9 cellular contexts compared by ENCODE assay signal in the genomic region with DNA sequence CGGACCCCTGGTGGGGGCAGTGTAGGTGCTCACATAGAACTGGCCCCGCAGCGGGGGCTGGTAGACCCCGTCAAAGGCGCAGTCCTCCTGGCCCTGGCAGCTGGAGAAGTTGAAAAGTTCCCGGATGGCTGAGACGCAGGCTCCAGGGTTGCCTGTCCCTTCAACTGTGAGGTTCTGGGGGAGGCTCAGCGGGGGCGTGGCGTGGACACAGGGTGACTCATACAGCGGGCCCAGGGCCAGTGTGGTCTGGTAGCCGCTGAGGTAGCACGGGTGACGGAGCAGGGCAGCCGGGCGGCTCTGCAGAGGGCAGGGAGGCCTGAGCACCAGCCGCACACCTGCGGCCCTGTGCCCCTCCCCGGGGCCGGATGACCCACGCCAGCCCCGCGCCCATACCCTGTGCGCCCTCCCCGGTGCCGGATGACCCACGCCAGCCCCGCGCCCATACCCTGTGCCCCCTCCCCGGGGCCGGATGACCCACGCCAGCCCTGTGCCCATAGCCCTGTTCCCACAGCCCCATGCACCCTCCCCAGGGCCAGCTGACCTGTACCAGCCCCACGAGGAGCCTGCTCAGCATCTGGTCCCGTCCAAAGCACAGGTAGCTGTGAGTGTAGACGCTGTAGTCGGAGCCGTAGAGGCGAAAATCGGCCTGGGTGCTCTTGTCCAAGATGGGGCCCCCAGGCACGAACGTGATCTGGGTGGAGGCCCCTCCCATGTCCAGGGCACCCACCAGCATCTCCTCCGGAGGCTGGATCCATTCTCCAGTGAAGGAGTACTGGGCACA. TPM values are rescaled to one million over a fixed set of nuclear protein-coding genes. Genes with fewer than 3 reads are reported as not detected.
A peak's percentile ranks its signal among the peaks of the same experiment; 100 is the strongest.
DNase-seq lines count a peak whose midpoint lies in the region; ATAC-seq, FAIRE-seq and TF ChIP-seq lines count a peak whose summit lies in the region.
"Had no signal": no experiment of that assay in that cellular context is flagged by ENCODE, and none has a peak within 500 bp of the region (broad histone marks: within the 10 kb centered on the region; RNA-seq: fewer than 3 reads in every experiment).

No MANE protein-coding gene starts in this region.

- no peak overlapping the region for H3K27ac Mint-ChIP-seq in naive thymus-derived CD4-positive, alpha-beta T cell

- H3K4me1 ChIP-seq in naive thymus-derived CD4-positive, alpha-beta T cell (ENCODE audit: control insufficient read depth in 2 of 2, insufficient read depth in 2 of 2, low read length in 2 of 2) = no peaks in the 10 kb centered on the region

- no peaks in the 10 kb centered on the region for H3K36me3 Mint-ChIP-seq in naive thymus-derived CD4-positive, alpha-beta T cell

- peak; percentile 39 for ATAC-seq in naive thymus-derived CD4-positive, alpha-beta T cell

- DNase-seq in AG10803 (ENCODE audit: low read depth) (peak; percentile 69), NCI-H2196 treated with DMSO at 0.1 percent for 48 hours (lab: John Stamatoyannopoulos, UW; ENCODE audit: unreplicated experiment) (peak; percentile 42), dermis blood vessel endothelial cell (peak; percentile 82), NCI-H2107 (lab: John Stamatoyannopoulos, UW) (no peak), GM12891 (ENCODE audit: insufficient read length, low spot score) (no peak), WERI-Rb-1 (no peak), NCI-H2171 (lab: John Stamatoyannopoulos, UW) (no peak)
- no peak for DNase-seq in naive thymus-derived CD4-positive, alpha-beta T cell

- H3K27me3 Mint-ChIP-seq in naive thymus-derived CD4-positive, alpha-beta T cell = peaks cover 0 to 5% (median 0%) of the 10 kb centered on the region in 5 donors

- no peak overlapping the region for H3K4me3 Mint-ChIP-seq in naive thymus-derived CD4-positive, alpha-beta T cell

- H3K36me3 ChIP-seq in naive thymus-derived CD4-positive, alpha-beta T cell (ENCODE audit: control insufficient read depth in 2 of 3, insufficient read depth in 3 of 3, low read length in 3 of 3) = no peaks in the 10 kb centered on the region
- no peaks in the 10 kb centered on the region for H3K36me3 ChIP-seq in WERI-Rb-1

- intact Hi-C loops in naive thymus-derived CD4-positive, alpha-beta T cell (cut with micrococcal nuclease) = no loop called here

- no peaks in the 10 kb centered on the region for H3K27me3 ChIP-seq in naive thymus-derived CD4-positive, alpha-beta T cell (ENCODE audit: control insufficient read depth in 2 of 2, insufficient read depth in 2 of 2, low read length in 2 of 2)
- H3K27me3 ChIP-seq in WERI-Rb-1 (ENCODE audit: insufficient read depth, low read depth, severe bottlenecking) = no peaks in the 10 kb centered on the region

- no peak for FAIRE-seq in GM12891 (lab: Jason Lieb, UNC)
- FAIRE-seq: keratinocyte had no signal

- TF ChIP-seq CTCF in AG10803 (conservative IDR thresholded peaks at IDR 0.05; ENCODE audit: low read length) (no peak), WERI-Rb-1 (IDR thresholded peaks at IDR 0.05; ENCODE audit: low read depth, low read length) (no peak)

- H3K4me3 ChIP-seq in AG10803 (ENCODE audit: low read length) = no peak overlapping the region
- H3K4me3 ChIP-seq in naive thymus-derived CD4-positive, alpha-beta T cell (ENCODE audit: low read length) = no peak overlapping the region
- H3K4me3 ChIP-seq in WERI-Rb-1 (ENCODE audit: low read depth, low read length) = no peak overlapping the region

- no peaks in the 10 kb centered on the region for H3K9me3 ChIP-seq in naive thymus-derived CD4-positive, alpha-beta T cell (ENCODE audit: control insufficient read depth in 2 of 3, low read length in 3 of 3)
- no peaks in the 10 kb centered on the region for H3K9me3 ChIP-seq in WERI-Rb-1 (ENCODE audit: severe bottlenecking)

- CTCF ChIA-PET in naive thymus-derived CD4-positive, alpha-beta T cell (lab: Charles Lee) = no interaction called here

- H3K9me3 Mint-ChIP-seq in naive thymus-derived CD4-positive, alpha-beta T cell = no peaks in the 10 kb centered on the region

- H3K4me1 Mint-ChIP-seq in naive thymus-derived CD4-positive, alpha-beta T cell = no peaks in the 10 kb centered on the region

- TF ChIP-seq POLR2A in GM12891 (IDR thresholded peaks at IDR 0.05; ENCODE audit: low read depth, low read length) = no peak

- POLR2A ChIA-PET in naive thymus-derived CD4-positive, alpha-beta T cell (lab: Charles Lee) = no interaction called here

- H3K27ac ChIP-seq in naive thymus-derived CD4-positive, alpha-beta T cell (ENCODE audit: low read depth, low read length) = no peak overlapping the region
- H3K27ac ChIP-seq in WERI-Rb-1 = no peak overlapping the region

TF ChIP-seq in GM12891, 5 proteins besides CTCF, POLR2A, EP300 and RAD21:
- no peak for TF ChIP-seq POU2F2 (IDR thresholded peaks at IDR 0.05; ENCODE audit: low read depth, low read length)
- no peak for TF ChIP-seq SPI1 (IDR thresholded peaks at IDR 0.05; ENCODE audit: low read depth, low read length)
- TF ChIP-seq TAF1 (IDR thresholded peaks at IDR 0.05; ENCODE audit: low read depth, low read length) = no peak
- TF ChIP-seq POLR2AphosphoS5 (IDR thresholded peaks at IDR 0.05; ENCODE audit: low read depth, low read length) = no peak
- no peak for TF ChIP-seq PAX5 (IDR thresholded peaks at IDR 0.05; ENCODE audit: insufficient read depth, low read length, severe bottlenecking)

RNA-seq across cellular contexts. Expression of a gene that starts 5.0 kb away (rescaled TPM):
- total RNA-seq in dermis blood vessel endothelial cell = 0.23 and 0.34 TPM in 2 replicates
- not detected for total RNA-seq in naive thymus-derived CD4-positive, alpha-beta T cell
- not detected for polyA plus RNA-seq in naive thymus-derived CD4-positive, alpha-beta T cell
- not detected for polyA plus RNA-seq in GM12891 (2012; ENCODE audit: low read depth, missing spikeins)
- polyA plus RNA-seq: keratinocyte had no signal

RNA-seq across cellular contexts. Expression of a gene that starts 13.0 kb away (rescaled TPM):
- total RNA-seq in dermis blood vessel endothelial cell = 1.5 and 2.6 TPM in 2 replicates
- 10 to 100 TPM in 2 of 5 experiments, 1 to 10 TPM in 2, under 1 TPM in 1; 0.94 to 11.1 (median 6.0) TPM for total RNA-seq in naive thymus-derived CD4-positive, alpha-beta T cell
- 1 to 10 TPM in 1 of 2 donors, under 1 TPM in 1; 0.73 to 2.6 TPM for polyA plus RNA-seq in naive thymus-derived CD4-positive, alpha-beta T cell
- polyA plus RNA-seq in GM12891 (2012; ENCODE audit: low read depth, missing spikeins) = 0.89 TPM

RNA-seq across cellular contexts. Expression of a gene that starts 13.2 kb away (rescaled TPM):
- total RNA-seq in dermis blood vessel endothelial cell = 32.9 and 43.1 TPM in 2 replicates
- total RNA-seq in naive thymus-derived CD4-positive, alpha-beta T cell = 10 to 100 TPM; 11.7 to 27.2 (median 24.7) TPM
- 1 to 10 TPM; 3.5 to 7.6 TPM for polyA plus RNA-seq in naive thymus-derived CD4-positive, alpha-beta T cell
- polyA plus RNA-seq in GM12891 (2012; ENCODE audit: low read depth, missing spikeins) = 8.5 TPM

RNA-seq across cellular contexts. Expression of a gene that starts 23.0 kb away (rescaled TPM):
- total RNA-seq in dermis blood vessel endothelial cell = 32.7 and 32.8 TPM in 2 replicates
- total RNA-seq in naive thymus-derived CD4-positive, alpha-beta T cell = 10 to 100 TPM; 22.9 to 92.0 (median 57.3) TPM
- polyA plus RNA-seq in naive thymus-derived CD4-positive, alpha-beta T cell = 10 to 100 TPM; 10.9 to 21.4 TPM
- polyA plus RNA-seq in GM12891 (2012; ENCODE audit: low read depth, missing spikeins) = 18.6 TPM

Comparison
In these comparisons a context has a peak if more than half of its experiments do, and no peak if none do; other contexts are left out.
1. DNase-seq: peak in AG10803 (single experiment), NCI-H2196 treated with DMSO at 0.1 percent for 48 hours (single experiment) and dermis blood vessel endothelial cell (single experiment); none in naive thymus-derived CD4-positive, alpha-beta T cell (0 of 9), NCI-H2107 (single experiment), GM12891 (single experiment), WERI-Rb-1 (single experiment) and NCI-H2171 (single experiment).